21 cellular contexts compared by ENCODE assay signal in genomic region chr12:19801941-19802340, GRCh38.
A peak's percentile ranks its signal among the peaks of the same experiment; 100 is the strongest.
DNase-seq lines count a peak whose midpoint lies in the region; ATAC-seq and TF ChIP-seq lines count a peak whose summit lies in the region.
"Had no signal": no experiment of that assay in that cellular context is flagged by ENCODE, and none has a peak within 500 bp of the region (broad histone marks: within the 10 kb centered on the region; RNA-seq: fewer than 3 reads in every experiment).

No MANE protein-coding gene starts in this region.

- no peaks in the 10 kb centered on the region for H3K36me3 Mint-ChIP-seq in stimulated activated naive CD8-positive, alpha-beta T cell treated with anti-CD3 and anti-CD28 coated beads, Interleukin-15, Interleukin-2, amounts not matched to agents 100 ng/mL and 50 ng/mL, for 24 hours (ENCODE audit: low read depth)

- H3K4me3 ChIP-seq in ascending aorta, result no peak overlapping the region
- H3K4me3 ChIP-seq: K562, PC-9 had no signal

- H3K27ac Mint-ChIP-seq in stimulated activated naive CD8-positive, alpha-beta T cell treated with anti-CD3 and anti-CD28 coated beads, Interleukin-15, Interleukin-2, amounts not matched to agents 100 ng/mL and 50 ng/mL, for 24 hours, result peak overlapping the region; percentile 79
- no peak overlapping the region for H3K27ac Mint-ChIP-seq in stimulated activated naive CD8-positive, alpha-beta T cell treated with anti-CD3 and anti-CD28 coated beads, Interleukin-15, amount 100 ng/mL, for 72 hours

- H3K9me3 Mint-ChIP-seq in stimulated activated naive CD8-positive, alpha-beta T cell treated with anti-CD3 and anti-CD28 coated beads, Interleukin-15, Interleukin-2, amounts not matched to agents 100 ng/mL and 50 ng/mL, for 24 hours, result no peaks in the 10 kb centered on the region
- no peaks in the 10 kb centered on the region for H3K9me3 Mint-ChIP-seq in stimulated activated naive CD8-positive, alpha-beta T cell treated with anti-CD3 and anti-CD28 coated beads, Interleukin-15, amount 100 ng/mL, for 72 hours

- H3K27me3 ChIP-seq in ascending aorta, result no peaks in the 10 kb centered on the region

- DNase-seq in stimulated activated naive CD8-positive, alpha-beta T cell treated with anti-CD3 and anti-CD28 coated beads, Interleukin-15, amount 100 ng/mL, for 72 hours, result no peak
- DNase-seq in ascending aorta (ENCODE audit: low spot score in 2 of 2), result no peak
- peak; percentile 50 for DNase-seq in myocyte (ENCODE audit: low read depth)
- no peak for DNase-seq in activated CD4-positive, alpha-beta T cell treated with anti-CD3 and anti-CD28 coated beads for 4 hours
- no peak for DNase-seq in dermis blood vessel endothelial cell
- DNase-seq: NCI-H1092, NCI-H1436, NCI-H187 treated with DMSO at 0.1 percent for 48 hours, NCI-H226, NCI-H510A treated with DMSO at 0.1 percent for 48 hours, NCI-H748 treated with DMSO at 0.1 percent for 48 hours, PC-9, SIG-M5, SK-N-SH had no signal

- H3K4me1 ChIP-seq in ascending aorta, result peaks cover 0 to 17% of the 10 kb centered on the region in 2 donors

- no peak for ATAC-seq in stimulated activated naive CD8-positive, alpha-beta T cell treated with anti-CD3 and anti-CD28 coated beads, Interleukin-15, amount 100 ng/mL, for 72 hours
- no peak for ATAC-seq in GM21786 (IDR thresholded peaks at IDR 0.05; ENCODE audit: unreplicated experiment)
- no peak for ATAC-seq in HG03280 (IDR thresholded peaks at IDR 0.05; ENCODE audit: unreplicated experiment)
- ATAC-seq: HepG2, K562 had no signal

- H3K27me3 Mint-ChIP-seq in stimulated activated naive CD8-positive, alpha-beta T cell treated with anti-CD3 and anti-CD28 coated beads, Interleukin-15, Interleukin-2, amounts not matched to agents 100 ng/mL and 50 ng/mL, for 24 hours, result no peaks in the 10 kb centered on the region
- no peaks in the 10 kb centered on the region for H3K27me3 Mint-ChIP-seq in stimulated activated naive CD8-positive, alpha-beta T cell treated with anti-CD3 and anti-CD28 coated beads, Interleukin-15, amount 100 ng/mL, for 72 hours

- intact Hi-C loops in ascending aorta (cut with DNase I), result loop anchor here (5.0 kb wide), 1 partner anchor 45 kb away; no protein-coding TSS in a partner anchor

- H3K36me3 ChIP-seq in ascending aorta, result no peaks in the 10 kb centered on the region

- no peak overlapping the region for H3K4me3 Mint-ChIP-seq in stimulated activated naive CD8-positive, alpha-beta T cell treated with anti-CD3 and anti-CD28 coated beads, Interleukin-15, Interleukin-2, amounts not matched to agents 100 ng/mL and 50 ng/mL, for 24 hours
- H3K4me3 Mint-ChIP-seq in stimulated activated naive CD8-positive, alpha-beta T cell treated with anti-CD3 and anti-CD28 coated beads, Interleukin-15, amount 100 ng/mL, for 72 hours, result no peak overlapping the region

- TF ChIP-seq CTCF in ascending aorta (IDR thresholded peaks at IDR 0.05), result no peak

- peaks cover 51% of the 10 kb centered on the region for H3K4me1 Mint-ChIP-seq in stimulated activated naive CD8-positive, alpha-beta T cell treated with anti-CD3 and anti-CD28 coated beads, Interleukin-15, Interleukin-2, amounts not matched to agents 100 ng/mL and 50 ng/mL, for 24 hours (ENCODE audit: low read depth)
- H3K4me1 Mint-ChIP-seq in stimulated activated naive CD8-positive, alpha-beta T cell treated with anti-CD3 and anti-CD28 coated beads, Interleukin-15, amount 100 ng/mL, for 72 hours, result peaks cover 18% of the 10 kb centered on the region

- no peaks in the 10 kb centered on the region for H3K9me3 ChIP-seq in ascending aorta
- H3K9me3 ChIP-seq: SK-N-SH had no signal

- H3K27ac ChIP-seq in ascending aorta, result peak overlapping the region; percentile 66 to 82
- H3K27ac ChIP-seq: C4-2B, PC-9, RWPE1 had no signal
